Comparison of ENCODE assay signal across 32 cellular contexts in the genomic region with DNA sequence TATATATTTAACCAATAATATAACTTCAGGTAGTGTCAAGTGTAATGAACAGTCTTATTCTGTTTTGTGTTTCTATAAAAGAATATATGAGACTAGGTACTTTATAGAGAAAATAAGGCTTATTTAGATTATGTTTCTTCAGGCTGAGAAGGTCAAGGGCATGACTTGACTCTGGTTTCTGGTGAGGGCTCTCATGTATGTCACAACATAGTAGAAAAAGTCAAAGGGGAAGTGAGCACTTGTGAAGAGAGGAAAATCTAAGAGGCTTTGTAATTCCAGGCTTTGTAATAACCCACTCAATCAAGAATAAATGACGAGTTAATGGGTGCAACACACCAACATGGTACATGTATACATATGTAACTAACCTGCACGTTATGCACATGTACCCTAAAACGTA. TPM values are rescaled to one million over a fixed set of nuclear protein-coding genes. Genes with fewer than 3 reads are reported as not detected.
"Had no signal": no experiment of that assay in that cellular context is flagged by ENCODE, and none has a peak within 500 bp of the region (broad histone marks: within the 10 kb centered on the region; RNA-seq: fewer than 3 reads in every experiment).

No MANE protein-coding gene starts in this region.

- ATAC-seq: activated CD4-positive, alpha-beta T cell treated with anti-CD3 and anti-CD28 coated beads for 36 hours; activated CD8-positive, alpha-beta T cell treated with anti-CD3 and anti-CD28 coated beads, Interleukin-2, amount 10 ng/mL, durations not matched to agents 7 days and 5 days had no signal

- H3K27me3 ChIP-seq: ascending aorta, cardiac muscle cell, MG63 had no signal

- H3K27ac ChIP-seq: ascending aorta, cardiac muscle cell, PC-9 had no signal

- H3K9me3 Mint-ChIP-seq: activated CD4-positive, alpha-beta T cell treated with anti-CD3 and anti-CD28 coated beads, Interleukin-2, amount 10 ng/mL, durations not matched to agents 7 days and 5 days; activated naive CD8-positive, alpha-beta T cell treated with anti-CD3 and anti-CD28 coated beads, Interleukin-2, amount 10 ng/mL, durations not matched to agents 7 days and 5 days; activated T-cell treated with anti-CD3 and anti-CD28 coated beads, Interleukin-2, amount 50 U/mL, for 24 hours; activated T-helper 2 cell treated with anti-CD3 and anti-CD28 coated beads, Interferon-gamma antibody, Interleukin-2, Interleukin-4, amounts not matched to agents 10 μg/mL and 5 μg/mL and 100 μg/mL, durations not matched to agents 14 hours and 24 hours and 36 hours had no signal

- FAIRE-seq: RCC 7860, TTC549 had no signal

- H3K4me3 ChIP-seq: ascending aorta, cardiac muscle cell, MG63, PC-9 had no signal

- H3K27ac Mint-ChIP-seq: activated CD4-positive, alpha-beta T cell treated with anti-CD3 and anti-CD28 coated beads for 36 hours; activated CD4-positive, alpha-beta T cell treated with anti-CD3 and anti-CD28 coated beads, Interleukin-2, amount 10 ng/mL, durations not matched to agents 7 days and 5 days; activated CD8-positive, alpha-beta T cell treated with anti-CD3 and anti-CD28 coated beads, Interleukin-2, amount 10 ng/mL, durations not matched to agents 7 days and 5 days; activated naive CD4-positive, alpha-beta T cell treated with anti-CD3 and anti-CD28 coated beads, Interleukin-2, amount 50 U/mL, for 24 hours; activated naive CD8-positive, alpha-beta T cell treated with anti-CD3 and anti-CD28 coated beads, Interleukin-2, amount 10 ng/mL, durations not matched to agents 7 days and 5 days; activated T-cell treated with anti-CD3 and anti-CD28 coated beads, Interleukin-2, amount 50 U/mL, for 24 hours; activated T-helper 2 cell treated with anti-CD3 and anti-CD28 coated beads, Interferon-gamma antibody, Interleukin-2, Interleukin-4, amounts not matched to agents 10 μg/mL and 5 μg/mL and 100 μg/mL, durations not matched to agents 14 hours and 24 hours and 36 hours had no signal

- H3K4me1 Mint-ChIP-seq: activated CD4-positive, alpha-beta T cell treated with anti-CD3 and anti-CD28 coated beads for 36 hours; activated CD4-positive, alpha-beta T cell treated with anti-CD3 and anti-CD28 coated beads, Interleukin-2, amount 10 ng/mL, durations not matched to agents 7 days and 5 days; activated naive CD4-positive, alpha-beta T cell treated with anti-CD3 and anti-CD28 coated beads, Interleukin-2, amount 50 U/mL, for 24 hours; activated naive CD8-positive, alpha-beta T cell treated with anti-CD3 and anti-CD28 coated beads, Interleukin-2, amount 10 ng/mL, durations not matched to agents 7 days and 5 days; central memory CD8-positive, alpha-beta T cell had no signal

- DNase-seq: activated CD4-positive, alpha-beta T cell treated with anti-CD3 and anti-CD28 coated beads for 36 hours; activated CD4-positive, alpha-beta T cell treated with anti-CD3 and anti-CD28 coated beads, Interleukin-2, amount 10 ng/mL, durations not matched to agents 7 days and 5 days; activated CD4-positive, alpha-beta T cell treated with anti-CD3 and anti-CD28 coated beads, Interleukin-2, amount 50 U/mL, for 48 hours; activated CD8-positive, alpha-beta T cell treated with anti-CD3 and anti-CD28 coated beads, Interleukin-2, amount 10 ng/mL, durations not matched to agents 7 days and 5 days; activated gamma-delta T cell; activated naive CD4-positive, alpha-beta T cell treated with Interleukin-2 at 50 U/mL for 16 hours; activated naive CD8-positive, alpha-beta T cell treated with anti-CD3 and anti-CD28 coated beads, Interleukin-2, amount 10 ng/mL, durations not matched to agents 7 days and 5 days; activated T-cell treated with anti-CD3 and anti-CD28 coated beads, Interleukin-2, amount 50 U/mL, for 24 hours; amygdala; KG1; MG63; NCI-H1105; NCI-H1417 treated with DMSO at 0.1 percent for 48 hours; NCI-H1694; NCI-H2171 treated with DMSO at 0.1 percent for 48 hours; NCI-H2227 treated with DMSO at 0.1 percent for 48 hours; NCI-H446; NCI-H524 treated with DMSO at 0.1 percent for 48 hours; PC-9; Right ventricle myocardium superior; SW 1271; T-helper 1 cell; T-helper 2 cell; T1000 had no signal

- H3K36me3 ChIP-seq: ascending aorta, cardiac muscle cell, MG63 had no signal

- H3K4me1 ChIP-seq: ascending aorta had no signal

- H3K4me3 Mint-ChIP-seq: activated CD4-positive, alpha-beta T cell treated with anti-CD3 and anti-CD28 coated beads for 36 hours; activated CD4-positive, alpha-beta T cell treated with anti-CD3 and anti-CD28 coated beads, Interleukin-2, amount 10 ng/mL, durations not matched to agents 7 days and 5 days; activated CD8-positive, alpha-beta T cell treated with anti-CD3 and anti-CD28 coated beads, Interleukin-2, amount 10 ng/mL, durations not matched to agents 7 days and 5 days; activated naive CD4-positive, alpha-beta T cell treated with anti-CD3 and anti-CD28 coated beads, Interleukin-2, amount 50 U/mL, for 24 hours; activated naive CD8-positive, alpha-beta T cell treated with anti-CD3 and anti-CD28 coated beads, Interleukin-2, amount 10 ng/mL, durations not matched to agents 7 days and 5 days; activated T-cell treated with anti-CD3 and anti-CD28 coated beads, Interleukin-2, amount 50 U/mL, for 24 hours; central memory CD8-positive, alpha-beta T cell had no signal

- H3K36me3 Mint-ChIP-seq: activated naive CD4-positive, alpha-beta T cell treated with anti-CD3 and anti-CD28 coated beads, Interleukin-2, amount 50 U/mL, for 24 hours; activated naive CD8-positive, alpha-beta T cell treated with anti-CD3 and anti-CD28 coated beads, Interleukin-2, amount 10 ng/mL, durations not matched to agents 7 days and 5 days had no signal

- H3K9me3 ChIP-seq: ascending aorta, MG63 had no signal

- H3K27me3 Mint-ChIP-seq: activated CD4-positive, alpha-beta T cell treated with anti-CD3 and anti-CD28 coated beads for 36 hours; activated CD4-positive, alpha-beta T cell treated with anti-CD3 and anti-CD28 coated beads, Interleukin-2, amount 10 ng/mL, durations not matched to agents 7 days and 5 days; activated naive CD4-positive, alpha-beta T cell treated with anti-CD3 and anti-CD28 coated beads, Interleukin-2, amount 50 U/mL, for 24 hours; activated naive CD8-positive, alpha-beta T cell treated with anti-CD3 and anti-CD28 coated beads, Interleukin-2, amount 10 ng/mL, durations not matched to agents 7 days and 5 days; activated T-cell treated with anti-CD3 and anti-CD28 coated beads, Interleukin-2, amount 50 U/mL, for 24 hours; central memory CD8-positive, alpha-beta T cell had no signal

RNA-seq across cellular contexts. Expression of a gene that starts 27.6 kb away (rescaled TPM):
- total RNA-seq: activated CD4-positive, alpha-beta T cell treated with anti-CD3 and anti-CD28 coated beads for 36 hours; activated CD4-positive, alpha-beta T cell treated with anti-CD3 and anti-CD28 coated beads, Interleukin-2, amount 10 ng/mL, durations not matched to agents 7 days and 5 days; activated CD8-positive, alpha-beta T cell treated with anti-CD3 and anti-CD28 coated beads, Interleukin-2, amount 10 ng/mL, durations not matched to agents 7 days and 5 days; activated naive CD8-positive, alpha-beta T cell treated with anti-CD3 and anti-CD28 coated beads, Interleukin-2, amount 10 ng/mL, durations not matched to agents 7 days and 5 days; activated T-helper 2 cell treated with anti-CD3 and anti-CD28 coated beads, Interferon-gamma antibody, Interleukin-2, Interleukin-4, amounts not matched to agents 10 μg/mL and 5 μg/mL and 100 μg/mL, durations not matched to agents 14 hours and 24 hours and 36 hours; ascending aorta; OCI-LY7; PC-9 had no signal
